ENCODE assay signal across 8 cellular contexts in genomic region chr12:56222531-56222895, GRCh38. TPM values are rescaled to one million over a fixed set of nuclear protein-coding genes. Genes with fewer than 3 reads are reported as not detected.
DNase-seq lines count a peak whose midpoint lies in the region; ATAC-seq, FAIRE-seq and TF ChIP-seq lines count a peak whose summit lies in the region.

No MANE protein-coding gene starts in this region.

- peak overlapping the region; percentile 99 for H3K4me3 Mint-ChIP-seq in MCF 10A (ENCODE audit: unreplicated experiment)

- H3K36me3 ChIP-seq in A673 (ENCODE audit: insufficient read depth, low read length, poor library complexity, severe bottlenecking) (no peaks in the 10 kb centered on the region), mucosa of rectum (ENCODE audit: control insufficient read depth in 2 of 2, insufficient read depth in 2 of 2, low read length in 2 of 2) (no peaks in the 10 kb centered on the region)

- BruUV-seq in A673 (replicated peaks; lab: Mats Ljungman, UMichigan) (no TSS peak), MCF 10A (replicated peaks; lab: Mats Ljungman, UMichigan) (no TSS peak)

- intact Hi-C loops in A673 (cut with micrococcal nuclease; ENCODE audit: unreplicated experiment): loop anchor here (2.0 to 5.0 kb wide), 2 partner anchors 35 to 104 kb away; partner anchors contain the start of genes ANKRD52 and ZC3H10
- intact Hi-C loops in MCF 10A (cut with micrococcal nuclease): loop anchor here (10.0 kb wide), 1 partner anchor 488 kb away; no protein-coding TSS in a partner anchor

- no peaks in the 10 kb centered on the region for H3K27me3 Mint-ChIP-seq in MCF 10A (ENCODE audit: insufficient read depth, unreplicated experiment)

- H3K4me1 ChIP-seq in A673 (ENCODE audit: insufficient read depth, low read length, poor library complexity, severe bottlenecking) (peaks cover 5% of the 10 kb centered on the region), mucosa of rectum (ENCODE audit: control insufficient read depth in 2 of 2, insufficient read depth in 2 of 2, low read length in 2 of 2) (peaks cover 29 to 36% of the 10 kb centered on the region in 2 donors)

- peaks cover 8% of the 10 kb centered on the region for H3K36me3 Mint-ChIP-seq in MCF 10A (ENCODE audit: insufficient read depth, unreplicated experiment)

- H3K9ac ChIP-seq in mucosa of rectum (ENCODE audit: low read depth in 1 of 2, low read length in 2 of 2): peak overlapping the region; percentile 90 to 96

- H3K27me3 ChIP-seq in A673 (replicated peaks; ENCODE audit: insufficient read depth, low read depth, low read length, poor library complexity) (no peaks in the 10 kb centered on the region), mucosa of rectum (ENCODE audit: control insufficient read depth in 2 of 2, insufficient read depth in 2 of 2, low read length in 2 of 2) (no peaks in the 10 kb centered on the region)

- no peak for FAIRE-seq in HTR-8/SVneo (lab: Jason Lieb, UNC)

- H3K9me3 Mint-ChIP-seq in MCF 10A (ENCODE audit: unreplicated experiment): no peaks in the 10 kb centered on the region

- H3K27ac Mint-ChIP-seq in MCF 10A (ENCODE audit: low read depth, unreplicated experiment): peak overlapping the region; percentile 97

- ATAC-seq in HG03097 (IDR thresholded peaks at IDR 0.05; ENCODE audit: low FRiP score, unreplicated experiment): no peak
- no peak for ATAC-seq in HG03108 (IDR thresholded peaks at IDR 0.05; ENCODE audit: unreplicated experiment)

- H3K4me1 Mint-ChIP-seq in MCF 10A (ENCODE audit: insufficient read depth, unreplicated experiment): peaks cover 24% of the 10 kb centered on the region

- CTCF ChIA-PET in A673 (lab: Charles Lee) (interaction anchor here (2.2 to 2.3 kb wide), 2 partner anchors 16 to 33 kb away, joined by 16 to 17 read pairs; partner anchors contain the start of gene SMARCC2), MCF 10A (lab: Yijun Ruan, JAX) (interaction anchor here (0.6 to 2.9 kb wide), 21 partner anchors 11 to 1920 kb away, joined by 3 to 36 read pairs (median 6); partner anchors contain the start of genes ANKRD52, SMARCC2 and ZC3H10)

- POLR2A ChIA-PET in A673 (lab: Charles Lee; ENCODE audit: low non-redundant PET) (interaction anchor here (0.6 kb wide), 1 partner anchor 26 kb away, joined by 14 read pairs; no protein-coding TSS in a partner anchor), MCF 10A (lab: Yijun Ruan, JAX) (interaction anchor here (0.8 to 4.0 kb wide), 38 partner anchors 8 to 503 kb away, joined by 3 to 108 read pairs (median 8); partner anchors contain the start of genes ANKRD52, CNPY2, ESYT1 and GLS2)

- peak overlapping the region; percentile 90 for H3K27ac ChIP-seq in A673 (ENCODE audit: low read depth, low read length, poor library complexity, severe bottlenecking)
- H3K27ac ChIP-seq in mucosa of rectum (ENCODE audit: low read depth in 2 of 2, low read length in 2 of 2): peak overlapping the region; percentile 99

- peak overlapping the region; percentile 78 for H3K4me3 ChIP-seq in A673 (ENCODE audit: low read depth, low read length, poor library complexity, severe bottlenecking)
- peak overlapping the region; percentile 80 to 91 for H3K4me3 ChIP-seq in mucosa of rectum (ENCODE audit: low read length in 2 of 2)

- DNase-seq in A673 (ENCODE audit: low spot score): peak; percentile 16
- DNase-seq in HT-29 (ENCODE audit: low spot score): peak; percentile 58
- no peak for DNase-seq in MCF 10A (ENCODE audit: unreplicated experiment)
- DNase-seq in HTR-8/SVneo (ENCODE audit: insufficient read length, low spot score): no peak
- DNase-seq in kidney tubule cell (ENCODE audit: low spot score): no peak

- TF ChIP-seq CTCF in A673 (conservative IDR thresholded peaks at IDR 0.05; ENCODE audit: low read depth, low read length): no peak
- no peak for TF ChIP-seq CTCF in MCF 10A (IDR thresholded peaks at IDR 0.05; ENCODE audit: unreplicated experiment)

- H3K9me3 ChIP-seq in A673 (ENCODE audit: low read depth, low read length, poor library complexity, severe bottlenecking) (no peaks in the 10 kb centered on the region), mucosa of rectum (ENCODE audit: control insufficient read depth in 2 of 2, low read length in 2 of 2) (no peaks in the 10 kb centered on the region)

RNA-seq across cellular contexts. Expression of gene RNF41, which starts 0.8 kb away (rescaled TPM):
- total RNA-seq in A673 (2021) (48.1 and 49.5 TPM in 2 replicates), MCF 10A (2022) (92.1 and 108 TPM in 2 replicates)
- total RNA-seq in HT-29 (2014; rRNA removed; shearing (Covaris generic)): 94.3 and 103 TPM in 2 replicates

RNA-seq across cellular contexts. Expression of gene NABP2, which starts 1.6 kb away (rescaled TPM):
- total RNA-seq in A673 (2021) (67.5 and 73.2 TPM in 2 replicates), MCF 10A (2022) (53.3 and 56.2 TPM in 2 replicates)
- total RNA-seq in HT-29 (2014; rRNA removed; shearing (Covaris generic)): 57.1 and 69.9 TPM in 2 replicates

RNA-seq across cellular contexts. Expression of gene SLC39A5, which starts 7.3 kb away (rescaled TPM):
- total RNA-seq in A673 (2021) (0.85 TPM in 1 of 2 replicates, not detected in the other), MCF 10A (2022) (not detected in 2 replicates)
- total RNA-seq in HT-29 (2014; rRNA removed; shearing (Covaris generic)): 8.6 and 10.7 TPM in 2 replicates

RNA-seq across cellular contexts. Expression of gene SMARCC2, which starts 33.2 kb away (rescaled TPM):
- 133 and 140 TPM in 2 replicates for total RNA-seq in A673 (2021)
- total RNA-seq in HT-29 (2014; rRNA removed; shearing (Covaris generic)): 15.5 and 20.2 TPM in 2 replicates
- total RNA-seq in MCF 10A (2022): 52.1 and 57.0 TPM in 2 replicates

RNA-seq across cellular contexts. Expression of gene ANKRD52, which starts 35.7 kb away (rescaled TPM):
- total RNA-seq in A673 (2021) (74.6 and 74.7 TPM in 2 replicates), MCF 10A (2022) (46.3 and 73.8 TPM in 2 replicates)
- 8.1 and 13.4 TPM in 2 replicates for total RNA-seq in HT-29 (2014; rRNA removed; shearing (Covaris generic))

Comparison
In these comparisons a context has a peak if more than half of its experiments do, and no peak if none do; other contexts are left out.
1. DNase-seq: peak in A673 (single experiment) and HT-29 (single experiment); none in MCF 10A (single experiment), HTR-8/SVneo (single experiment) and kidney tubule cell (single experiment).